8 cellular contexts compared by ENCODE assay signal in the genomic region with DNA sequence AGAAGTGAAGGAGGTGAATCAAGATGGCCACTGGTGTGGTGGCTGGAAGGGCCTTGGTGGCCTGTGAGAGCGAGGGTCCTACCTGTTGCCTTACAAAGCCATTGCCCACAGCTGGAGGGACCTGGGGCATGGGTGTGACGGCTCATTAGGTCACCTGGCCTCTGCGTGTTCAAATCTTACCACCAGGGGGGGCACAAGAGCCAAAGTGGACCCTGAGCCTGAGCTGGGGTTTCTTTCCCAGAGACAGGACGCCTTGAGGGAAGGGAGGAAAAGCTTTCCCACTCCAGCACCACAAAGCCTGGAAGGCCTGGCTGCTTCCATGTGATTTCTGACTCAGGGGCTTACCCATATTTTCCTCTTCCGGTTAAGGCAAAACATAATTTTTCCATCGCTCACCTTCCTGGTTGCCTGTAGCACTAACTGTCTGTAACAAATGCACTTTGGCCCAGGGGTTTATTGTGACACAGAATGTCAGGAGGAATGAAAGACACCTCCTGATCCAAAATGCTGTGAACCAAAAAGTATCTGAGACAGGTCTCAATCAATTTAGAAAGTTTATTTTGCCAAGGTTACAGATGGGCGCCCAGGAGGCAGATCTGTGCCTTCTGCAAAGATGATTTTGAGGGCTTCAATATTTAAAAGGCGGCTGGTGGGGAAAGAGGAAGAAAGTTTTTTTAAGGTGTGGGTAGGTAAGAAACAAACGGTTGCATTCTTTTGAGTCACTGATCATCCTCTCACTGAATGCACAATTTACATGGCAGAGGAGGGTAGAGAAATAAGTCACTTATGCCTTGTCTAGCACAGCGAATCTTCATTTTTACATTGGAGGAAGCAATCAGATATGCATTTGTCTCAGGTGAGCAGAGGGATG. TPM values are rescaled to one million over a fixed set of nuclear protein-coding genes. Genes with fewer than 3 reads are reported as not detected.
DNase-seq lines count a peak whose midpoint lies in the region; ATAC-seq and TF ChIP-seq lines count a peak whose summit lies in the region.

No MANE protein-coding gene starts in this region.

- H3K36me3 Mint-ChIP-seq in GM23338 (ENCODE audit: low read depth), result no peaks in the 10 kb centered on the region

- H4K20me1 ChIP-seq in GM23338 (replicated peaks; ENCODE audit: insufficient read depth), result no peaks in the 10 kb centered on the region

- peaks cover 22% of the 10 kb centered on the region for H3K27me3 Mint-ChIP-seq in GM23338 (ENCODE audit: insufficient read depth, low read depth, poor library complexity)

- H3K79me2 ChIP-seq in GM23338 (replicated peaks; ENCODE audit: insufficient read depth), result peaks cover 3% of the 10 kb centered on the region

- H3K4me1 ChIP-seq in GM23338 (ENCODE audit: insufficient read depth) (peaks cover 40% of the 10 kb centered on the region), lung (ENCODE audit: control insufficient read depth in 2 of 2, insufficient read depth in 2 of 2, low read length in 2 of 2) (no peaks in the 10 kb centered on the region)

- no peaks in the 10 kb centered on the region for H3K9me3 ChIP-seq in lung (ENCODE audit: control insufficient read depth in 2 of 2, insufficient read depth in 1 of 2, low read length in 1 of 2)

- peak in 12 of 14 donors; percentile 13 to 89 (median 76) for DNase-seq in C1 segment of cervical spinal cord (lab: John Stamatoyannopoulos, UW)
- DNase-seq in GM23338 (ENCODE audit: low spot score), result peak; percentile 94
- peak; percentile 90 for DNase-seq in NCI-H226
- DNase-seq in activated CD4-positive, alpha-beta T cell treated with anti-CD3 and anti-CD28 coated beads, Interleukin-2, amount 50 U/mL, for 1 hour, result peak; percentile 73
- peak; percentile 92 to 97 for DNase-seq in dermis microvascular lymphatic vessel endothelial cell (ENCODE audit: low read depth in 2 of 2)
- peak; percentile 89 for DNase-seq in lung (ENCODE audit: low spot score)
- peak; percentile 47 to 76 (median 57) for DNase-seq in stimulated activated CD4-positive, alpha-beta T cell treated with anti-CD3 and anti-CD28 coated beads, TNF-alpha, amount 100 ng/mL, for 24 hours (ENCODE audit: low read depth in 3 of 3)

- peak overlapping the region; percentile 42; the same call in 1 of the 2 replicates for H3K27ac Mint-ChIP-seq in GM23338

- peaks cover 53% of the 10 kb centered on the region for H3K4me1 Mint-ChIP-seq in GM23338

- peak; percentile 60 for ATAC-seq in GM23338
- ATAC-seq in lung (ENCODE audit: insufficient read depth, low FRiP score), result no peak
- no peak for ATAC-seq in HG03520 (IDR thresholded peaks at IDR 0.05; ENCODE audit: unreplicated experiment)

- H3K27ac ChIP-seq in GM23338 (ENCODE audit: low read depth), result no peak overlapping the region
- H3K27ac ChIP-seq in lung (ENCODE audit: low read depth in 1 of 2, low read length in 1 of 2), result peak overlapping the region in 1 of 2 donors; percentile 44

- H3K9me2 ChIP-seq in GM23338 (ENCODE audit: insufficient read depth), result no peaks in the 10 kb centered on the region

- H3K4me2 ChIP-seq in GM23338, result peak overlapping the region; percentile 28; the same call in 1 of the 2 replicates

- H2AFZ ChIP-seq in GM23338, result peak overlapping the region; percentile 73

- peak; percentile 77 to 97 for TF ChIP-seq CTCF in GM23338 (conservative IDR thresholded peaks at IDR 0.05; ENCODE audit: low read depth in 2 of 2)
- TF ChIP-seq CTCF in lung (IDR thresholded peaks at IDR 0.05; ENCODE audit: control extremely low read depth, extremely low read depth), result peak; percentile 90

- H3K36me3 ChIP-seq in GM23338 (ENCODE audit: insufficient read depth), result no peaks in the 10 kb centered on the region
- H3K36me3 ChIP-seq in lung (ENCODE audit: control insufficient read depth in 2 of 2, insufficient read depth in 2 of 2, low read length in 2 of 2), result no peaks in the 10 kb centered on the region

- H3K4me3 ChIP-seq in GM23338 (no peak overlapping the region), lung (no peak overlapping the region)

- no peak overlapping the region for H3K4me3 Mint-ChIP-seq in GM23338

- 38 to 41% methylated on average over 10 of the region's 10 CpGs for WGBS in lung, 2 donors

- H3K27me3 ChIP-seq in GM23338 (ENCODE audit: insufficient read depth), result peaks cover 10% of the 10 kb centered on the region
- no peaks in the 10 kb centered on the region for H3K27me3 ChIP-seq in lung (ENCODE audit: control insufficient read depth, insufficient read depth)

- H3F3A ChIP-seq in GM23338 (replicated peaks; ENCODE audit: low read depth), result peaks cover 12% of the 10 kb centered on the region; the same call in 1 of the 2 replicates

- no peaks in the 10 kb centered on the region for H3K9me3 Mint-ChIP-seq in GM23338

TF ChIP-seq in GM23338, 12 proteins besides CTCF, POLR2A, EP300 and RAD21:
- TF ChIP-seq JUNB (IDR thresholded peaks at IDR 0.05; ENCODE audit: unreplicated experiment), result no peak

RNA-seq across cellular contexts. Expression of a gene that starts 4.3 kb away (rescaled TPM):
- 222 and 227 TPM in 2 replicates for total RNA-seq in GM23338 (2014; rRNA removed; shearing (Covaris generic))
- polyA plus RNA-seq in GM23338 (2016; fragmentation: Nextera tagmentation; extraction: Ambion mirVana), result 250 and 251 TPM in 2 replicates
- 947 and 1,118 TPM in 2 replicates for total RNA-seq in dermis microvascular lymphatic vessel endothelial cell
- 100 to 1,000 TPM; 240 to 406 TPM for total RNA-seq in lung
- 100 to 1,000 TPM; 352 to 425 TPM for polyA plus RNA-seq in lung
